ENCODE assay signal across 23 cellular contexts in the genomic region with DNA sequence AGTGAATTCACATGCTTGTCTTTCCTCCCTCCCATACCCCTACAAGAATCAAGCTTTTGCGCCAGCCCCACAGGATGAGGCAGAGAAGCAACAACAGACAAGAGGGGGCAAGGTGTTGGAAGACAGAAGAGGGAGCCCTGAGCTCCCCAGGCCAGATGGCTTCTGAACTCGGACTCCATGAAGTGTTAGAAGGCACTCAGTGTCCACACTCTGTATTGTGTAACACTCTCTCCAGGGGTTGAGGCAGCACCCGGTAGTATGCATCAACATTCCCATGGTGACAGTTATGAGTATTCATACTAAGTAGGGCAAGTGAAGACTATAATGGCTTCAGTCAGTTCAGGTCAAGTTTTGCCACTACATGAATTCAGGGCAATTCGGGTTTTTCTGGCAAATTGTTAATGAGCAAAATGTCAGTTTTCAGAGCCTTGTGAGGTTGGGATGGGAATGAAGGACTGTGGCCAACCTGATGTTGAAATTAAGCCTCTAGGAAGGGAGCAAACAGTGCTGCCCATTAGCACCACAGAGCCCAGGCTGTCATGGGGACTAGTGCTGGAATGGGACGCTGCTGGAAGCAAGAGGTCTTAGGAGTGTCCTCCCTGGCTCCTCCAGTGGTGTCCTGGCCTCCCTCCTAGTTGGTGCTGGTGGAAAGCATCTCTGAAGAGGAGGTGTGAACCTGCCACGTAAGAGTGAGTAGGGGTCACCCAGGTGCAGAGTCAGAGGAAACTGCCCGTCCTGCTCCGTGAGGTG.
DNase-seq lines count a peak whose midpoint lies in the region; ATAC-seq and TF ChIP-seq lines count a peak whose summit lies in the region.
"Had no signal": no experiment of that assay in that cellular context is flagged by ENCODE, and none has a peak within 500 bp of the region (broad histone marks: within the 10 kb centered on the region; RNA-seq: fewer than 3 reads in every experiment).

No MANE protein-coding gene starts in this region.

- H3K4me1 ChIP-seq in mammary epithelial cell (ENCODE audit: insufficient read depth, low read length): no peaks in the 10 kb centered on the region
- H3K4me1 ChIP-seq in aorta (ENCODE audit: control insufficient read depth in 1 of 2, insufficient read depth in 2 of 2, low read length in 2 of 2): no peaks in the 10 kb centered on the region
- H3K4me1 ChIP-seq: BE2C, HAP-1 had no signal

- H3K27me3 Mint-ChIP-seq in MCF 10A (ENCODE audit: insufficient read depth, unreplicated experiment): no peaks in the 10 kb centered on the region
- peaks cover 9% of the 10 kb centered on the region for H3K27me3 Mint-ChIP-seq in activated T-helper 2 cell treated with anti-CD3 and anti-CD28 coated beads, Interferon-gamma antibody, Interleukin-2, Interleukin-4, amounts not matched to agents 10 μg/mL and 5 μg/mL and 100 μg/mL, durations not matched to agents 14 hours and 24 hours and 36 hours (ENCODE audit: low read depth)

- no peaks in the 10 kb centered on the region for H4K20me1 ChIP-seq in mammary epithelial cell (ENCODE audit: insufficient read depth, low read length)

- H2AFZ ChIP-seq in mammary epithelial cell (ENCODE audit: low read depth, low read length): no peak overlapping the region

- no peak overlapping the region for H3K4me3 Mint-ChIP-seq in MCF 10A (ENCODE audit: unreplicated experiment)
- H3K4me3 Mint-ChIP-seq in activated T-helper 2 cell treated with anti-CD3 and anti-CD28 coated beads, Interferon-gamma antibody, Interleukin-2, Interleukin-4, amounts not matched to agents 10 μg/mL and 5 μg/mL and 100 μg/mL, durations not matched to agents 14 hours and 24 hours and 36 hours (ENCODE audit: low read depth): no peak overlapping the region
- H3K4me3 Mint-ChIP-seq: activated naive CD8-positive, alpha-beta T cell; brain; naive B cell; stimulated activated naive CD8-positive, alpha-beta T cell treated with anti-CD3 and anti-CD28 coated beads, Interleukin-15, Interleukin-2, amounts not matched to agents 100 ng/mL and 50 ng/mL, for 24 hours had no signal

- no peak overlapping the region for H3K9ac ChIP-seq in mammary epithelial cell (ENCODE audit: insufficient read depth, low read length)

- peak overlapping the region; percentile 53 for H3K27ac Mint-ChIP-seq in MCF 10A (ENCODE audit: low read depth, unreplicated experiment)
- no peak overlapping the region for H3K27ac Mint-ChIP-seq in activated T-helper 2 cell treated with anti-CD3 and anti-CD28 coated beads, Interferon-gamma antibody, Interleukin-2, Interleukin-4, amounts not matched to agents 10 μg/mL and 5 μg/mL and 100 μg/mL, durations not matched to agents 14 hours and 24 hours and 36 hours
- H3K27ac Mint-ChIP-seq: activated naive CD8-positive, alpha-beta T cell; stimulated activated naive CD8-positive, alpha-beta T cell treated with anti-CD3 and anti-CD28 coated beads, Interleukin-15, Interleukin-2, amounts not matched to agents 100 ng/mL and 50 ng/mL, for 24 hours had no signal

- 84% methylated on average over 8 of the region's 8 CpGs for WGBS in mammary epithelial cell (ENCODE audit: low coverage, missing lambda C conversion rate)
- WGBS in aorta, 2 donors: 89 to 90% methylated on average over 8 of the region's 8 CpGs

- H3K4me2 ChIP-seq in mammary epithelial cell (ENCODE audit: insufficient read depth, low read depth, low read length): no peak overlapping the region

- H3K4me3 ChIP-seq in mammary epithelial cell (replicated peaks in 1 of 3; ENCODE audit: insufficient read depth in 1 of 3, low read depth in 2 of 3, low read length in 3 of 3) (no peak overlapping the region), fibroblast of mammary gland (ENCODE audit: control insufficient read depth, low read depth, low read length) (no peak overlapping the region), aorta (ENCODE audit: low read length in 2 of 2) (no peak overlapping the region)
- H3K4me3 ChIP-seq: HAP-1 had no signal

- ATAC-seq in aorta (ENCODE audit: low FRiP score) (peak; percentile 48), GM18511 (IDR thresholded peaks at IDR 0.05; ENCODE audit: unreplicated experiment) (no peak)

- intact Hi-C loops in MCF 10A (cut with micrococcal nuclease) (no loop called here), mammary epithelial cell (cut with micrococcal nuclease) (no loop called here), aorta (cut with DNase I) (no loop called here)
- intact Hi-C loops in activated T-helper 2 cell treated with anti-CD3 and anti-CD28 coated beads, Interferon-gamma antibody, Interleukin-2, Interleukin-4, amounts not matched to agents 10 μg/mL and 5 μg/mL and 100 μg/mL, durations not matched to agents 14 hours and 24 hours and 36 hours (cut with micrococcal nuclease): no loop called here

- BruUV-seq in MCF 10A (replicated peaks; lab: Mats Ljungman, UMichigan) (no TSS peak), mammary epithelial cell (replicated peaks; lab: Mats Ljungman, UMichigan) (no TSS peak)

- DNase-seq in MCF 10A (ENCODE audit: unreplicated experiment) (no peak), mammary epithelial cell (no peak), fibroblast of mammary gland (ENCODE audit: low read depth) (peak; percentile 27), mucosa of gallbladder (ENCODE audit: low spot score) (peak; percentile 6), aorta (no peak)
- DNase-seq in activated T-helper 2 cell treated with anti-CD3 and anti-CD28 coated beads, Interferon-gamma antibody, Interleukin-2, Interleukin-4, amounts not matched to agents 10 μg/mL and 5 μg/mL and 100 μg/mL, durations not matched to agents 14 hours and 24 hours and 36 hours (ENCODE audit: low spot score): no peak
- DNase-seq in central memory CD4-positive, alpha-beta T cell: no peak
- DNase-seq: activated CD4-positive, CD25-positive, alpha-beta regulatory T cell treated with anti-CD3 and anti-CD28 coated beads, Interleukin-2, amount 50 U/mL, for 72 hours; BE2C; COR-L47; cortex of kidney; DND-41; Kasumi-1; naive B cell; NCI-H1417; NCI-H526; RPMI8226; T1000 had no signal

- in situ Hi-C loops in mammary epithelial cell (cut with MboI; ENCODE audit: low sequenced_read_pairs in 2 of 2): no loop called here

- H3K27ac ChIP-seq in mammary epithelial cell (ENCODE audit: insufficient read depth, low read depth, low read length): no peak overlapping the region
- H3K27ac ChIP-seq in aorta (ENCODE audit: low read depth in 1 of 2, low read length in 2 of 2): no peak overlapping the region

- peaks cover 12% of the 10 kb centered on the region for H3K4me1 Mint-ChIP-seq in MCF 10A (ENCODE audit: insufficient read depth, unreplicated experiment)
- no peaks in the 10 kb centered on the region for H3K4me1 Mint-ChIP-seq in activated T-helper 2 cell treated with anti-CD3 and anti-CD28 coated beads, Interferon-gamma antibody, Interleukin-2, Interleukin-4, amounts not matched to agents 10 μg/mL and 5 μg/mL and 100 μg/mL, durations not matched to agents 14 hours and 24 hours and 36 hours (ENCODE audit: low read depth)
- H3K4me1 Mint-ChIP-seq: brain, naive B cell had no signal

- TF ChIP-seq CTCF in MCF 10A (IDR thresholded peaks at IDR 0.05; ENCODE audit: unreplicated experiment): no peak
- no peak for TF ChIP-seq CTCF in mammary epithelial cell (conservative IDR thresholded peaks at IDR 0.05 in 1 of 2, IDR thresholded peaks at IDR 0.05 in 1 of 2; ENCODE audit: extremely low read depth in 1 of 2, insufficient read depth in 1 of 2, low read depth in 1 of 2, low read length in 2 of 2)
- no peak for TF ChIP-seq CTCF in fibroblast of mammary gland (conservative IDR thresholded peaks at IDR 0.05; ENCODE audit: control insufficient read depth, insufficient read depth, low read depth, low read length)

- no peaks in the 10 kb centered on the region for H3K36me3 Mint-ChIP-seq in MCF 10A (ENCODE audit: insufficient read depth, unreplicated experiment)
- no peaks in the 10 kb centered on the region for H3K36me3 Mint-ChIP-seq in activated T-helper 2 cell treated with anti-CD3 and anti-CD28 coated beads, Interferon-gamma antibody, Interleukin-2, Interleukin-4, amounts not matched to agents 10 μg/mL and 5 μg/mL and 100 μg/mL, durations not matched to agents 14 hours and 24 hours and 36 hours (ENCODE audit: low read depth)
- H3K36me3 Mint-ChIP-seq: activated naive CD8-positive, alpha-beta T cell; brain; naive B cell had no signal

- CTCF ChIA-PET in MCF 10A (lab: Yijun Ruan, JAX): no interaction called here
- CTCF ChIA-PET in mammary epithelial cell (lab: Charles Lee; ENCODE audit: low non-redundant PET): no interaction called here

- H3K27me3 ChIP-seq in mammary epithelial cell (ENCODE audit: insufficient read depth, low read length): no peaks in the 10 kb centered on the region
- H3K27me3 ChIP-seq in aorta (ENCODE audit: control insufficient read depth in 1 of 2, insufficient read depth in 2 of 2, low read length in 1 of 2): no peaks in the 10 kb centered on the region

- dilution Hi-C loops in mammary epithelial cell (cut with HindIII; ENCODE audit: low sequenced_read_pairs): no loop called here

- H3K79me2 ChIP-seq in mammary epithelial cell (ENCODE audit: insufficient read depth, low read length): no peaks in the 10 kb centered on the region

- no peaks in the 10 kb centered on the region for H3K36me3 ChIP-seq in mammary epithelial cell (ENCODE audit: insufficient read depth, low read length)
- no peaks in the 10 kb centered on the region for H3K36me3 ChIP-seq in aorta (ENCODE audit: control insufficient read depth in 1 of 2, insufficient read depth in 2 of 2, low read length in 1 of 2)
- H3K36me3 ChIP-seq: BE2C, HAP-1 had no signal

- H3K9me3 ChIP-seq in mammary epithelial cell (replicated peaks; ENCODE audit: insufficient read depth, low read length): peaks cover 2% of the 10 kb centered on the region
- H3K9me3 ChIP-seq in aorta (ENCODE audit: control insufficient read depth, low read length): no peaks in the 10 kb centered on the region
- H3K9me3 ChIP-seq: BE2C, HAP-1 had no signal

- POLR2A ChIA-PET in MCF 10A (lab: Yijun Ruan, JAX): no interaction called here

- H3K9me3 Mint-ChIP-seq in MCF 10A (ENCODE audit: unreplicated experiment): no peaks in the 10 kb centered on the region
- H3K9me3 Mint-ChIP-seq in activated T-helper 2 cell treated with anti-CD3 and anti-CD28 coated beads, Interferon-gamma antibody, Interleukin-2, Interleukin-4, amounts not matched to agents 10 μg/mL and 5 μg/mL and 100 μg/mL, durations not matched to agents 14 hours and 24 hours and 36 hours: no peaks in the 10 kb centered on the region
- H3K9me3 Mint-ChIP-seq: stimulated activated naive CD8-positive, alpha-beta T cell treated with anti-CD3 and anti-CD28 coated beads, Interleukin-15, Interleukin-2, amounts not matched to agents 100 ng/mL and 50 ng/mL, for 24 hours had no signal

Comparison
In these comparisons a context has a peak if more than half of its experiments do, and no peak if none do; other contexts are left out.
1. DNase-seq: peak in fibroblast of mammary gland (single experiment) and mucosa of gallbladder (single experiment); none in MCF 10A (single experiment), mammary epithelial cell (single experiment), aorta (0 of 2), activated T-helper 2 cell treated with anti-CD3 and anti-CD28 coated beads, Interferon-gamma antibody, Interleukin-2, Interleukin-4, amounts not matched to agents 10 μg/mL and 5 μg/mL and 100 μg/mL, durations not matched to agents 14 hours and 24 hours and 36 hours (single experiment) and central memory CD4-positive, alpha-beta T cell (single experiment).